16 cellular contexts compared by ENCODE assay signal in the genomic region with DNA sequence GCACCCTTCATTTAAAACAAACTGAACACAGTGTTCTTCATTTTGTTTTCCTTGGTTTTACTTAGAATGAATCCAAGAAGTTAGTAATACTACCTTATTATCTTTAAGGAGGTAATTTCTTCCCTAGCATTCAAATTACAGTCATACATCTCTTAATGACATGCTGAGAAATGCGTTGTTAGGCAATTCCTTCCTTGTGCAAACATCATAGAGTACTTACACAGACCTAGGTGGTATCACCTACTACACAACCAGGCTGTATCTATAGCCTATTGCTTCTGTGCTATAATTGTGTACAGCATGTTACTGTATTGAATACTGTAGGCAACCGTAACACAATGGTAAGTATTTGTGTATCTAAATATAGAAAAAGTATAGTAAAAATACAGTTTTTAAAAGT.
"Had no signal": no experiment of that assay in that cellular context is flagged by ENCODE, and none has a peak within 500 bp of the region (broad histone marks: within the 10 kb centered on the region; RNA-seq: fewer than 3 reads in every experiment).

No MANE protein-coding gene starts in this region.

- H3K4me1 ChIP-seq: gastroesophageal sphincter, upper lobe of left lung had no signal

- H3K27ac ChIP-seq: coronary artery, gastroesophageal sphincter, heart left ventricle, thoracic aorta, upper lobe of left lung had no signal

- H3K27me3 ChIP-seq: gastroesophageal sphincter, heart left ventricle, upper lobe of left lung had no signal

- H3K9me3 ChIP-seq: gastroesophageal sphincter, heart left ventricle, thoracic aorta, upper lobe of left lung had no signal

- H3K36me3 ChIP-seq: thoracic aorta had no signal

- FAIRE-seq: keratinocyte had no signal

- DNase-seq: activated naive CD4-positive, alpha-beta T cell; activated T-cell treated with anti-CD3 and anti-CD28 coated beads, Interleukin-2, amount 50 U/mL, for 1 hour; amniotic stem cell; cerebellar nuclear complex; heart left ventricle; naive thymus-derived CD8-positive, alpha-beta T cell; stimulated activated CD4-positive, alpha-beta T cell treated with anti-CD3 and anti-CD28 coated beads, Interleukin-4, amount 100 ng/mL, for 24 hours; stimulated activated naive CD4-positive, alpha-beta T cell treated with Interleukin-2 at 50 U/mL for 16 hours; T-helper 1 cell; upper lobe of left lung had no signal

- H3K4me3 ChIP-seq: coronary artery, gastroesophageal sphincter, heart left ventricle, lung, thoracic aorta, upper lobe of left lung had no signal

- ATAC-seq: activated T-helper 17 cell treated with anti-CD3 and anti-CD28 coated beads, Interleukin-2, amount 50 U/mL, for 72 hours; gastroesophageal sphincter; heart left ventricle; naive thymus-derived CD8-positive, alpha-beta T cell had no signal
